Comparison of ENCODE assay signal across 1 cellular context in the genomic region with DNA sequence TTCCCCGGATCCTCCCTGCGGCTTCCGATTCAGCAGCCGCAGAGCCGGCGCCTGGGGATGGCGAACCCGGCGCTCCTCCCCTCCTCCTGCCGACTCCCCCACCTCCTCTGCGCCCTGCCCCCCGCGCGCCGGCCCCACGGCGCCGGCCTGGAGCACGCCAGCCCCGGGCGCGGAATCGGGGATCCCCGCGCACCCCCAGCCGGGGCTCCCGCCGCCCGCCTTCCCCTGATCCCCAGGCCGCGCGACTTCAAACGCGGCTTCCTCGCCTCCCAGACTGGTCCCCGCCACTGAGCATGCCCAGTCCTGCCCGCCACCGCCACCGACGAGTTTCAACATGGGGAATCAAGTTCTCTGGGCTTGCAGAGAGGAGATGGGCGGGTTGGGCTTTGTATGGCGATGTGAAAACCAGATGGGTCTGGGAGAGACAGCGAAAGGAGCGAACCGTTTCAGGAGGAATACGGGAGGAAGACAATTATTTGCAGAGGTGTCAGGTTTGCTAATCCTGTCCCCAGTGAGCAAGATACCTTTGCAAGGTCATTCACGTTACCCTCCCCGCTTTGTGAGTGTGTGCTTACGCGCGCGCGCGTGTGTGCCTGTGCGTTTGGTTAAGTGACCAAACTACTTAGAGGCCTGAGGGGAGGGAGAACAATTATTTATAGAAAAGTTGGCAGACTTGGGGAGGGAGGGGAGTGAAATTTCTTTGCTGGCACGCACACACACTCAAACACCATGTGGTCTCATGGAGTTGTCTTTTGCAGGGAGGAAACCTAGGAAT.
TF ChIP-seq lines count a peak whose summit lies in the region.

Gene PANK1 (minus strand): TSS at position 276 of the 775 bp plus-strand sequence. CDS start 351 bp downstream, outside the sequence.

TF ChIP-seq in K562, 482 proteins besides CTCF, POLR2A, EP300 and RAD21 (continued from another document):
- TF ChIP-seq, protein P1, sequence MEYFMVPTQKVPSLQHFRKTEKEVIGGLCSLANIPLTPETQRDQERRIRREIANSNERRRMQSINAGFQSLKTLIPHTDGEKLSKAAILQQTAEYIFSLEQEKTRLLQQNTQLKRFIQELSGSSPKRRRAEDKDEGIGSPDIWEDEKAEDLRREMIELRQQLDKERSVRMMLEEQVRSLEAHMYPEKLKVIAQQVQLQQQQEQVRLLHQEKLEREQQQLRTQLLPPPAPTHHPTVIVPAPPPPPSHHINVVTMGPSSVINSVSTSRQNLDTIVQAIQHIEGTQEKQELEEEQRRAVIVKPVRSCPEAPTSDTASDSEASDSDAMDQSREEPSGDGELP (CRISPR knock-in tag; IDR thresholded peaks at IDR 0.05; ENCODE audit: borderline replicate concordance), result no peak
- TF ChIP-seq, protein P2, sequence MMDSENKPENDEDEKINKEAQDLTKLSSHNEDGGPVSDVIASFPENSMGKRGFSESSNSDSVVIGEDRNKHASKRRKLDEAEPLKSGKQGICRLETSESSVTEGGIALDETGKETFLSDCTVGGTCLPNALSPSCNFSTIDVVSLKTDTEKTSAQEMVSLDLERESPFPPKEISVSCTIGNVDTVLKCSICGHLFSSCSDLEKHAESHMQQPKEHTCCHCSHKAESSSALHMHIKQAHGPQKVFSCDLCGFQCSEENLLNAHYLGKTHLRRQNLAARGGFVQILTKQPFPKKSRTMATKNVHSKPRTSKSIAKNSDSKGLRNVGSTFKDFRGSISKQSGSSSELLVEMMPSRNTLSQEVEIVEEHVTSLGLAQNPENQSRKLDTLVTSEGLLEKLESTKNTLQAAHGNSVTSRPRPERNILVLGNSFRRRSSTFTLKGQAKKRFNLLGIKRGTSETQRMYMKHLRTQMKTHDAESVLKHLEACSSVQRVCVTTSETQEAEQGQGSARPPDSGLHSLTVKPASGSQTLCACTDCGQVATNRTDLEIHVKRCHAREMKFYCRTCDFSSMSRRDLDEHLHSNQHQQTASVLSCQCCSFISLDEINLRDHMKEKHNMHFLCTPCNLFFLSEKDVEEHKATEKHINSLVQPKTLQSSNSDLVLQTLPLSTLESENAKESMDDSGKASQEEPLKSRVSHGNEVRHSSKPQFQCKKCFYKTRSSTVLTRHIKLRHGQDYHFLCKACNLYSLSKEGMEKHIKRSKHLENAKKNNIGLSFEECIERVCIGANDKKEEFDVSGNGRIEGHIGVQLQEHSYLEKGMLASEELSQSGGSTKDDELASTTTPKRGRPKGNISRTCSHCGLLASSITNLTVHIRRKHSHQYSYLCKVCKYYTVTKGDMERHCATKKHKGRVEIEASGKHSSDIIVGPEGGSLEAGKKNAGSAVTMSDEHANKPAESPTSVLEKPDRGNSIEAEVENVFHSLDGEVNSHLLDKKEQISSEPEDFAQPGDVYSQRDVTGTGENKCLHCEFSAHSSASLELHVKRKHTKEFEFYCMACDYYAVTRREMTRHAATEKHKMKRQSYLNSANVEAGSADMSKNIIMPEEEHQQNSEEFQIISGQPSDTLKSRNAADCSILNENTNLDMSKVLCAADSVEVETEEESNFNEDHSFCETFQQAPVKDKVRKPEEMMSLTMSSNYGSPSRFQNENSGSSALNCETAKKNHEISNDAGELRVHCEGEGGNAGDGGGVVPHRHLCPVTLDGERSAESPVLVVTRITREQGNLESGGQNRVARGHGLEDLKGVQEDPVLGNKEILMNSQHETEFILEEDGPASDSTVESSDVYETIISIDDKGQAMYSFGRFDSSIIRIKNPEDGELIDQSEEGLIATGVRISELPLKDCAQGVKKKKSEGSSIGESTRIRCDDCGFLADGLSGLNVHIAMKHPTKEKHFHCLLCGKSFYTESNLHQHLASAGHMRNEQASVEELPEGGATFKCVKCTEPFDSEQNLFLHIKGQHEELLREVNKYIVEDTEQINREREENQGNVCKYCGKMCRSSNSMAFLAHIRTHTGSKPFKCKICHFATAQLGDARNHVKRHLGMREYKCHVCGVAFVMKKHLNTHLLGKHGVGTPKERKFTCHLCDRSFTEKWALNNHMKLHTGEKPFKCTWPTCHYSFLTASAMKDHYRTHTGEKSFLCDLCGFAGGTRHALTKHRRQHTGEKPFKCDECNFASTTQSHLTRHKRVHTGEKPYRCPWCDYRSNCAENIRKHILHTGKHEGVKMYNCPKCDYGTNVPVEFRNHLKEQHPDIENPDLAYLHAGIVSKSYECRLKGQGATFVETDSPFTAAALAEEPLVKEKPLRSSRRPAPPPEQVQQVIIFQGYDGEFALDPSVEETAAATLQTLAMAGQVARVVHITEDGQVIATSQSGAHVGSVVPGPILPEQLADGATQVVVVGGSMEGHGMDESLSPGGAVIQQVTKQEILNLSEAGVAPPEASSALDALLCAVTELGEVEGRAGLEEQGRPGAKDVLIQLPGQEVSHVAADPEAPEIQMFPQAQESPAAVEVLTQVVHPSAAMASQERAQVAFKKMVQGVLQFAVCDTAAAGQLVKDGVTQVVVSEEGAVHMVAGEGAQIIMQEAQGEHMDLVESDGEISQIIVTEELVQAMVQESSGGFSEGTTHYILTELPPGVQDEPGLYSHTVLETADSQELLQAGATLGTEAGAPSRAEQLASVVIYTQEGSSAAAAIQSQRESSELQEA (IDR thresholded peaks at IDR 0.05; ENCODE audit: low read depth), result peak; percentile 46; the same call in 1 of the 2 replicates
- no peak for TF ChIP-seq FOSL1 (tag; conservative IDR thresholded peaks at IDR 0.05)
- TF ChIP-seq ERF (CRISPR knock-in tag; IDR thresholded peaks at IDR 0.05), result no peak
- TF ChIP-seq, protein P3, sequence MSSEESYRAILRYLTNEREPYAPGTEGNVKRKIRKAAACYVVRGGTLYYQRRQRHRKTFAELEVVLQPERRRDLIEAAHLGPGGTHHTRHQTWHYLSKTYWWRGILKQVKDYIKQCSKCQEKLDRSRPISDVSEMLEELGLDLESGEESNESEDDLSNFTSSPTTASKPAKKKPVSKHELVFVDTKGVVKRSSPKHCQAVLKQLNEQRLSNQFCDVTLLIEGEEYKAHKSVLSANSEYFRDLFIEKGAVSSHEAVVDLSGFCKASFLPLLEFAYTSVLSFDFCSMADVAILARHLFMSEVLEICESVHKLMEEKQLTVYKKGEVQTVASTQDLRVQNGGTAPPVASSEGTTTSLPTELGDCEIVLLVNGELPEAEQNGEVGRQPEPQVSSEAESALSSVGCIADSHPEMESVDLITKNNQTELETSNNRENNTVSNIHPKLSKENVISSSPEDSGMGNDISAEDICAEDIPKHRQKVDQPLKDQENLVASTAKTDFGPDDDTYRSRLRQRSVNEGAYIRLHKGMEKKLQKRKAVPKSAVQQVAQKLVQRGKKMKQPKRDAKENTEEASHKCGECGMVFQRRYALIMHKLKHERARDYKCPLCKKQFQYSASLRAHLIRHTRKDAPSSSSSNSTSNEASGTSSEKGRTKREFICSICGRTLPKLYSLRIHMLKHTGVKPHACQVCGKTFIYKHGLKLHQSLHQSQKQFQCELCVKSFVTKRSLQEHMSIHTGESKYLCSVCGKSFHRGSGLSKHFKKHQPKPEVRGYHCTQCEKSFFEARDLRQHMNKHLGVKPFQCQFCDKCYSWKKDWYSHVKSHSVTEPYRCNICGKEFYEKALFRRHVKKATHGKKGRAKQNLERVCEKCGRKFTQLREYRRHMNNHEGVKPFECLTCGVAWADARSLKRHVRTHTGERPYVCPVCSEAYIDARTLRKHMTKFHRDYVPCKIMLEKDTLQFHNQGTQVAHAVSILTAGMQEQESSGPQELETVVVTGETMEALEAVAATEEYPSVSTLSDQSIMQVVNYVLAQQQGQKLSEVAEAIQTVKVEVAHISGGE (CRISPR knock-in tag; IDR thresholded peaks at IDR 0.05), result no peak
- TF ChIP-seq CBFB (CRISPR knock-in tag; IDR thresholded peaks at IDR 0.05), result no peak
- TF ChIP-seq DPF2 (IDR thresholded peaks at IDR 0.05), result peak; percentile 40; the same call in 1 of the 2 replicates
- no peak for TF ChIP-seq TRIM24 (IDR thresholded peaks at IDR 0.05)
- TF ChIP-seq MEIS2 (IDR thresholded peaks at IDR 0.05; ENCODE audit: partially characterized antibody), result no peak
- no peak for TF ChIP-seq ZC3H4 (CRISPR knock-in tag; IDR thresholded peaks at IDR 0.05; ENCODE audit: borderline replicate concordance)
- TF ChIP-seq TAF1 (IDR thresholded peaks at IDR 0.05; ENCODE audit: control insufficient read depth, extremely low read depth, insufficient read depth, low read length, severe bottlenecking), result peak; percentile 5
- TF ChIP-seq MNT (conservative IDR thresholded peaks at IDR 0.05), result peak in 1 of 2 experiments; percentile 43; a peak in 1 of 4 replicates
- no peak for TF ChIP-seq ZNF253 (CRISPR knock-in tag; conservative IDR thresholded peaks at IDR 0.05)
- TF ChIP-seq NONO (IDR thresholded peaks at IDR 0.05; ENCODE audit: low read depth in 2 of 2, low read length in 1 of 2), result no peak
- no peak for TF ChIP-seq ZNF3 (CRISPR knock-in tag; IDR thresholded peaks at IDR 0.05)
- peak; percentile 77 for TF ChIP-seq NFRKB (IDR thresholded peaks at IDR 0.05; ENCODE audit: low read depth)
- TF ChIP-seq PHF20 (IDR thresholded peaks at IDR 0.05; ENCODE audit: partially characterized antibody), result no peak
- TF ChIP-seq ZNF232 (CRISPR knock-in tag; IDR thresholded peaks at IDR 0.05), result no peak
- TF ChIP-seq GMEB1 (CRISPR knock-in tag; IDR thresholded peaks at IDR 0.05), result no peak
- peak; percentile 38; the same call in 1 of the 2 replicates for TF ChIP-seq L3MBTL2 (IDR thresholded peaks at IDR 0.05)
